ENCODE assay signal across 1 cellular context in the genomic region with DNA sequence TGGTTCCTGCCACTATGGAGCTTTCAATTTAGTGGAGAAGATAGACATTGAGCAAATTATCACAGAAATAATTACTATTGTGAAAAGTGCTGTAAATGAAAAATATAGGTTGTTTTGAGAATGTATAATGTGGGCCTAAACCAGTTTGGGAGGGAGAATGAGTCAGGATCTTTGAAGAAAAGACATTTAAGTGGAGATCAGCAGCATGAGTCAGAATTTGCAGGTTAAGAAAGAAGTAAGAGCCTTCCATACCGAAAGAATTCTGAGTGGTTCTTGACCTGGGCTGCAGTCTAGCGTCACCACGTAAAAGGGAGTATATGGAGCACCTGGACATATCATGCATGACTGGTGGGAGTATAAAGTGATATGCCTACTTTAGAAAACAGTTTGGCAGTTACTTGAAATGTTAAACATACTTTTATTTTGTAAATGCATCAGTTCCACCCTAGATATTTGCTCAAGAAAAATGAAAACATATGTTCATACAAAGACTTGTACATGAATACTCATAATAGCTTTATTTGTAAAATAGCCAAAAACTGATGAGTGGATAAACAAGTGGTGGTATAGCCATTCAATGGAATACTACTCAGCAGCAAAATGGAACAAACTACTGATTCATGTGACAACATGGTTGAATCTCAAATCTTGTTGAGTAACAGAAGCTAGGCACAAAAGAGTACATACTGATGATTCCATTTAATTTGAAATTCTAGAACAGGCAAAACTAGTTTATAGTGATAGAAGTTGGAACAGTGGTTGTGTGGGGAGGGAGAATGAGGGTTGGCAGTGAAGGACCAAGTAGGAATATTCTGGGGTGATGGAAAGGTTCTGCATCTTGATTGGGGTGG.
TF ChIP-seq lines count a peak whose summit lies in the region.

No MANE protein-coding gene starts in this region.

TF ChIP-seq in K562, 482 proteins besides CTCF, POLR2A, EP300 and RAD21 (continued from another document and continues in another):
- TF ChIP-seq, protein P1, sequence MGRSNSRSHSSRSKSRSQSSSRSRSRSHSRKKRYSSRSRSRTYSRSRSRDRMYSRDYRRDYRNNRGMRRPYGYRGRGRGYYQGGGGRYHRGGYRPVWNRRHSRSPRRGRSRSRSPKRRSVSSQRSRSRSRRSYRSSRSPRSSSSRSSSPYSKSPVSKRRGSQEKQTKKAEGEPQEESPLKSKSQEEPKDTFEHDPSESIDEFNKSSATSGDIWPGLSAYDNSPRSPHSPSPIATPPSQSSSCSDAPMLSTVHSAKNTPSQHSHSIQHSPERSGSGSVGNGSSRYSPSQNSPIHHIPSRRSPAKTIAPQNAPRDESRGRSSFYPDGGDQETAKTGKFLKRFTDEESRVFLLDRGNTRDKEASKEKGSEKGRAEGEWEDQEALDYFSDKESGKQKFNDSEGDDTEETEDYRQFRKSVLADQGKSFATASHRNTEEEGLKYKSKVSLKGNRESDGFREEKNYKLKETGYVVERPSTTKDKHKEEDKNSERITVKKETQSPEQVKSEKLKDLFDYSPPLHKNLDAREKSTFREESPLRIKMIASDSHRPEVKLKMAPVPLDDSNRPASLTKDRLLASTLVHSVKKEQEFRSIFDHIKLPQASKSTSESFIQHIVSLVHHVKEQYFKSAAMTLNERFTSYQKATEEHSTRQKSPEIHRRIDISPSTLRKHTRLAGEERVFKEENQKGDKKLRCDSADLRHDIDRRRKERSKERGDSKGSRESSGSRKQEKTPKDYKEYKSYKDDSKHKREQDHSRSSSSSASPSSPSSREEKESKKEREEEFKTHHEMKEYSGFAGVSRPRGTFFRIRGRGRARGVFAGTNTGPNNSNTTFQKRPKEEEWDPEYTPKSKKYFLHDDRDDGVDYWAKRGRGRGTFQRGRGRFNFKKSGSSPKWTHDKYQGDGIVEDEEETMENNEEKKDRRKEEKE (IDR thresholded peaks at IDR 0.05; ENCODE audit: borderline replicate concordance in 1 of 2, control insufficient read depth in 1 of 2, low read depth in 2 of 2, low read length in 1 of 2): no peak
- TF ChIP-seq, protein P2, sequence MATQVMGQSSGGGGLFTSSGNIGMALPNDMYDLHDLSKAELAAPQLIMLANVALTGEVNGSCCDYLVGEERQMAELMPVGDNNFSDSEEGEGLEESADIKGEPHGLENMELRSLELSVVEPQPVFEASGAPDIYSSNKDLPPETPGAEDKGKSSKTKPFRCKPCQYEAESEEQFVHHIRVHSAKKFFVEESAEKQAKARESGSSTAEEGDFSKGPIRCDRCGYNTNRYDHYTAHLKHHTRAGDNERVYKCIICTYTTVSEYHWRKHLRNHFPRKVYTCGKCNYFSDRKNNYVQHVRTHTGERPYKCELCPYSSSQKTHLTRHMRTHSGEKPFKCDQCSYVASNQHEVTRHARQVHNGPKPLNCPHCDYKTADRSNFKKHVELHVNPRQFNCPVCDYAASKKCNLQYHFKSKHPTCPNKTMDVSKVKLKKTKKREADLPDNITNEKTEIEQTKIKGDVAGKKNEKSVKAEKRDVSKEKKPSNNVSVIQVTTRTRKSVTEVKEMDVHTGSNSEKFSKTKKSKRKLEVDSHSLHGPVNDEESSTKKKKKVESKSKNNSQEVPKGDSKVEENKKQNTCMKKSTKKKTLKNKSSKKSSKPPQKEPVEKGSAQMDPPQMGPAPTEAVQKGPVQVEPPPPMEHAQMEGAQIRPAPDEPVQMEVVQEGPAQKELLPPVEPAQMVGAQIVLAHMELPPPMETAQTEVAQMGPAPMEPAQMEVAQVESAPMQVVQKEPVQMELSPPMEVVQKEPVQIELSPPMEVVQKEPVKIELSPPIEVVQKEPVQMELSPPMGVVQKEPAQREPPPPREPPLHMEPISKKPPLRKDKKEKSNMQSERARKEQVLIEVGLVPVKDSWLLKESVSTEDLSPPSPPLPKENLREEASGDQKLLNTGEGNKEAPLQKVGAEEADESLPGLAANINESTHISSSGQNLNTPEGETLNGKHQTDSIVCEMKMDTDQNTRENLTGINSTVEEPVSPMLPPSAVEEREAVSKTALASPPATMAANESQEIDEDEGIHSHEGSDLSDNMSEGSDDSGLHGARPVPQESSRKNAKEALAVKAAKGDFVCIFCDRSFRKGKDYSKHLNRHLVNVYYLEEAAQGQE (CRISPR knock-in tag; IDR thresholded peaks at IDR 0.05; ENCODE audit: low read depth): no peak
- TF ChIP-seq HDAC2 (IDR thresholded peaks at IDR 0.05) (no peak), ATF1 (CRISPR knock-in tag; IDR thresholded peaks at IDR 0.05) (no peak), ATF1 (tag; IDR thresholded peaks at IDR 0.05) (no peak), PHB (CRISPR knock-in tag; IDR thresholded peaks at IDR 0.05) (no peak), SNRNP70 (optimal IDR thresholded peaks at IDR 0.05; ENCODE audit: low read depth, low read length) (no peak), SMARCA4 (IDR thresholded peaks at IDR 0.05) (peak; percentile 57), NCOA6 (IDR thresholded peaks at IDR 0.05) (no peak), FOS (IDR thresholded peaks at IDR 0.05; ENCODE audit: extremely low read depth, insufficient read length) (peak; percentile 3), MAFK (IDR thresholded peaks at IDR 0.05; ENCODE audit: low read length) (peak; percentile 21; the same call in 1 of the 2 replicates), ZNF217 (CRISPR knock-in tag; IDR thresholded peaks at IDR 0.05) (no peak), FOSL1 (tag; conservative IDR thresholded peaks at IDR 0.05) (peak; percentile 77), PCBP1 (IDR thresholded peaks at IDR 0.05; ENCODE audit: low read depth, low read length, poor library complexity, severe bottlenecking) (no peak), PML (IDR thresholded peaks at IDR 0.05; ENCODE audit: low read length) (no peak), BRD9 (IDR thresholded peaks at IDR 0.05; ENCODE audit: low read depth, partially characterized antibody) (no peak), HNRNPUL1 (IDR thresholded peaks at IDR 0.05; ENCODE audit: low read length) (no peak), ZNF212 (CRISPR knock-in tag; IDR thresholded peaks at IDR 0.05) (no peak), E2F3 (CRISPR knock-in tag; IDR thresholded peaks at IDR 0.05) (no peak), EP400 (IDR thresholded peaks at IDR 0.05) (0 out of 2 replicates have a peak, but pooled peaks have one; percentile 13), ZNF316 (IDR thresholded peaks at IDR 0.05) (peak; percentile 76), JUN (IDR thresholded peaks at IDR 0.05; ENCODE audit: borderline replicate concordance, low read depth, low read length) (peak; percentile 49; the same call in 1 of the 2 replicates), JUN (CRISPR knock-in tag; IDR thresholded peaks at IDR 0.05; ENCODE audit: borderline replicate concordance) (no peak), ETS2 (tag; IDR thresholded peaks at IDR 0.05; ENCODE audit: borderline replicate concordance, poor library complexity, severe bottlenecking) (no peak), JUND (IDR thresholded peaks at IDR 0.05; ENCODE audit: borderline replicate concordance, low read depth, low read length) (peak; percentile 64; the same call in 1 of the 2 replicates), JUND (tag; IDR thresholded peaks at IDR 0.05; ENCODE audit: borderline replicate concordance, low read depth, low read length) (peak; percentile 67; the same call in 1 of the 3 replicates), NFE2 (IDR thresholded peaks at IDR 0.05; ENCODE audit: low read depth) (peak; percentile 77), DPF2 (IDR thresholded peaks at IDR 0.05) (peak; percentile 80), MCM2 (IDR thresholded peaks at IDR 0.05; ENCODE audit: low read depth) (no peak)
- TF ChIP-seq, protein P3, sequence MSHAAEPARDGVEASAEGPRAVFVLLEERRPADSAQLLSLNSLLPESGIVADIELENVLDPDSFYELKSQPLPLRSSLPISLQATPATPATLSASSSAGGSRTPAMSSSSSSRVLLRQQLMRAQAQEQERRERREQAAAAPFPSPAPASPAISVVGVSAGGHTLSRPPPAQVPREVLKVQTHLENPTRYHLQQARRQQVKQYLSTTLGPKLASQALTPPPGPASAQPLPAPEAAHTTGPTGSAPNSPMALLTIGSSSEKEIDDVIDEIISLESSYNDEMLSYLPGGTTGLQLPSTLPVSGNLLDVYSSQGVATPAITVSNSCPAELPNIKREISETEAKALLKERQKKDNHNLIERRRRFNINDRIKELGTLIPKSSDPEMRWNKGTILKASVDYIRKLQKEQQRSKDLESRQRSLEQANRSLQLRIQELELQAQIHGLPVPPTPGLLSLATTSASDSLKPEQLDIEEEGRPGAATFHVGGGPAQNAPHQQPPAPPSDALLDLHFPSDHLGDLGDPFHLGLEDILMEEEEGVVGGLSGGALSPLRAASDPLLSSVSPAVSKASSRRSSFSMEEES (CRISPR knock-in tag; IDR thresholded peaks at IDR 0.05): no peak
- TF ChIP-seq, protein P4, sequence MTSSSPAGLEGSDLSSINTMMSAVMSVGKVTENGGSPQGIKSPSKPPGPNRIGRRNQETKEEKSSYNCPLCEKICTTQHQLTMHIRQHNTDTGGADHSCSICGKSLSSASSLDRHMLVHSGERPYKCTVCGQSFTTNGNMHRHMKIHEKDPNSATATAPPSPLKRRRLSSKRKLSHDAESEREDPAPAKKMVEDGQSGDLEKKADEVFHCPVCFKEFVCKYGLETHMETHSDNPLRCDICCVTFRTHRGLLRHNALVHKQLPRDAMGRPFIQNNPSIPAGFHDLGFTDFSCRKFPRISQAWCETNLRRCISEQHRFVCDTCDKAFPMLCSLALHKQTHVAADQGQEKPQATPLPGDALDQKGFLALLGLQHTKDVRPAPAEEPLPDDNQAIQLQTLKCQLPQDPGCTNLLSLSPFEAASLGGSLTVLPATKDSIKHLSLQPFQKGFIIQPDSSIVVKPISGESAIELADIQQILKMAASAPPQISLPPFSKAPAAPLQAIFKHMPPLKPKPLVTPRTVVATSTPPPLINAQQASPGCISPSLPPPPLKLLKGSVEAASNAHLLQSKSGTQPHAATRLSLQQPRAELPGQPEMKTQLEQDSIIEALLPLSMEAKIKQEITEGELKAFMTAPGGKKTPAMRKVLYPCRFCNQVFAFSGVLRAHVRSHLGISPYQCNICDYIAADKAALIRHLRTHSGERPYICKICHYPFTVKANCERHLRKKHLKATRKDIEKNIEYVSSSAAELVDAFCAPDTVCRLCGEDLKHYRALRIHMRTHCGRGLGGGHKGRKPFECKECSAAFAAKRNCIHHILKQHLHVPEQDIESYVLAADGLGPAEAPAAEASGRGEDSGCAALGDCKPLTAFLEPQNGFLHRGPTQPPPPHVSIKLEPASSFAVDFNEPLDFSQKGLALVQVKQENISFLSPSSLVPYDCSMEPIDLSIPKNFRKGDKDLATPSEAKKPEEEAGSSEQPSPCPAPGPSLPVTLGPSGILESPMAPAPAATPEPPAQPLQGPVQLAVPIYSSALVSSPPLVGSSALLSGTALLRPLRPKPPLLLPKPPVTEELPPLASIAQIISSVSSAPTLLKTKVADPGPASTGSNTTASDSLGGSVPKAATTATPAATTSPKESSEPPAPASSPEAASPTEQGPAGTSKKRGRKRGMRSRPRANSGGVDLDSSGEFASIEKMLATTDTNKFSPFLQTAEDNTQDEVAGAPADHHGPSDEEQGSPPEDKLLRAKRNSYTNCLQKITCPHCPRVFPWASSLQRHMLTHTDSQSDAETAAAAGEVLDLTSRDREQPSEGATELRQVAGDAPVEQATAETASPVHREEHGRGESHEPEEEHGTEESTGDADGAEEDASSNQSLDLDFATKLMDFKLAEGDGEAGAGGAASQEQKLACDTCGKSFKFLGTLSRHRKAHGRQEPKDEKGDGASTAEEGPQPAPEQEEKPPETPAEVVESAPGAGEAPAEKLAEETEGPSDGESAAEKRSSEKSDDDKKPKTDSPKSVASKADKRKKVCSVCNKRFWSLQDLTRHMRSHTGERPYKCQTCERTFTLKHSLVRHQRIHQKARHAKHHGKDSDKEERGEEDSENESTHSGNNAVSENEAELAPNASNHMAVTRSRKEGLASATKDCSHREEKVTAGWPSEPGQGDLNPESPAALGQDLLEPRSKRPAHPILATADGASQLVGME (CRISPR knock-in tag; IDR thresholded peaks at IDR 0.05): no peak
- TF ChIP-seq, protein P5, sequence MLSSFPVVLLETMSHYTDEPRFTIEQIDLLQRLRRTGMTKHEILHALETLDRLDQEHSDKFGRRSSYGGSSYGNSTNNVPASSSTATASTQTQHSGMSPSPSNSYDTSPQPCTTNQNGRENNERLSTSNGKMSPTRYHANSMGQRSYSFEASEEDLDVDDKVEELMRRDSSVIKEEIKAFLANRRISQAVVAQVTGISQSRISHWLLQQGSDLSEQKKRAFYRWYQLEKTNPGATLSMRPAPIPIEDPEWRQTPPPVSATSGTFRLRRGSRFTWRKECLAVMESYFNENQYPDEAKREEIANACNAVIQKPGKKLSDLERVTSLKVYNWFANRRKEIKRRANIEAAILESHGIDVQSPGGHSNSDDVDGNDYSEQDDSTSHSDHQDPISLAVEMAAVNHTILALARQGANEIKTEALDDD (IDR thresholded peaks at IDR 0.05): no peak
- TF ChIP-seq, protein P6, sequence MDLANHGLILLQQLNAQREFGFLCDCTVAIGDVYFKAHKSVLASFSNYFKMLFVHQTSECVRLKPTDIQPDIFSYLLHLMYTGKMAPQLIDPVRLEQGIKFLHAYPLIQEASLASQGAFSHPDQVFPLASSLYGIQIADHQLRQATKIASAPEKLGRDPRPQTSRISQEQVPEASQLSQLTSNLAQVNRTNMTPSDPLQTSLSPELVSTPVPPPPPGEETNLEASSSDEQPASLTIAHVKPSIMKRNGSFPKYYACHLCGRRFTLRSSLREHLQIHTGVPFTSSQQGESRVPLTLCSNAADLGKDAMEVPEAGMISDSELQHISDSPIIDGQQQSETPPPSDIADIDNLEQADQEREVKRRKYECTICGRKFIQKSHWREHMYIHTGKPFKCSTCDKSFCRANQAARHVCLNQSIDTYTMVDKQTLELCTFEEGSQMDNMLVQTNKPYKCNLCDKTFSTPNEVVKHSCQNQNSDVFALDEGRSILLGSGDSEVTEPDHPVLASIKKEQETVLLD (IDR thresholded peaks at IDR 0.05): no peak
- TF ChIP-seq, protein P7, sequence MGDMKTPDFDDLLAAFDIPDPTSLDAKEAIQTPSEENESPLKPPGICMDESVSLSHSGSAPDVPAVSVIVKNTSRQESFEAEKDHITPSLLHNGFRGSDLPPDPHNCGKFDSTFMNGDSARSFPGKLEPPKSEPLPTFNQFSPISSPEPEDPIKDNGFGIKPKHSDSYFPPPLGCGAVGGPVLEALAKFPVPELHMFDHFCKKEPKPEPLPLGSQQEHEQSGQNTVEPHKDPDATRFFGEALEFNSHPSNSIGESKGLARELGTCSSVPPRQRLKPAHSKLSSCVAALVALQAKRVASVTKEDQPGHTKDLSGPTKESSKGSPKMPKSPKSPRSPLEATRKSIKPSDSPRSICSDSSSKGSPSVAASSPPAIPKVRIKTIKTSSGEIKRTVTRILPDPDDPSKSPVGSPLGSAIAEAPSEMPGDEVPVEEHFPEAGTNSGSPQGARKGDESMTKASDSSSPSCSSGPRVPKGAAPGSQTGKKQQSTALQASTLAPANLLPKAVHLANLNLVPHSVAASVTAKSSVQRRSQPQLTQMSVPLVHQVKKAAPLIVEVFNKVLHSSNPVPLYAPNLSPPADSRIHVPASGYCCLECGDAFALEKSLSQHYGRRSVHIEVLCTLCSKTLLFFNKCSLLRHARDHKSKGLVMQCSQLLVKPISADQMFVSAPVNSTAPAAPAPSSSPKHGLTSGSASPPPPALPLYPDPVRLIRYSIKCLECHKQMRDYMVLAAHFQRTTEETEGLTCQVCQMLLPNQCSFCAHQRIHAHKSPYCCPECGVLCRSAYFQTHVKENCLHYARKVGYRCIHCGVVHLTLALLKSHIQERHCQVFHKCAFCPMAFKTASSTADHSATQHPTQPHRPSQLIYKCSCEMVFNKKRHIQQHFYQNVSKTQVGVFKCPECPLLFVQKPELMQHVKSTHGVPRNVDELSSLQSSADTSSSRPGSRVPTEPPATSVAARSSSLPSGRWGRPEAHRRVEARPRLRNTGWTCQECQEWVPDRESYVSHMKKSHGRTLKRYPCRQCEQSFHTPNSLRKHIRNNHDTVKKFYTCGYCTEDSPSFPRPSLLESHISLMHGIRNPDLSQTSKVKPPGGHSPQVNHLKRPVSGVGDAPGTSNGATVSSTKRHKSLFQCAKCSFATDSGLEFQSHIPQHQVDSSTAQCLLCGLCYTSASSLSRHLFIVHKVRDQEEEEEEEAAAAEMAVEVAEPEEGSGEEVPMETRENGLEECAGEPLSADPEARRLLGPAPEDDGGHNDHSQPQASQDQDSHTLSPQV (IDR thresholded peaks at IDR 0.05): peak; percentile 55; the same call in 1 of the 2 replicates
